Comparison of ENCODE assay signal across 16 cellular contexts in genomic region chr5:179974281-179974945, GRCh38.
A peak's percentile ranks its signal among the peaks of the same experiment; 100 is the strongest.
DNase-seq lines count a peak whose midpoint lies in the region; ATAC-seq and TF ChIP-seq lines count a peak whose summit lies in the region.
"Had no signal": no experiment of that assay in that cellular context is flagged by ENCODE, and none has a peak within 500 bp of the region (broad histone marks: within the 10 kb centered on the region; RNA-seq: fewer than 3 reads in every experiment).

No MANE protein-coding gene starts in this region.

- CTCF ChIA-PET in IMR-90 (lab: Yijun Ruan, JAX): no interaction called here

- H3K9me3 Mint-ChIP-seq in stimulated activated naive B cell treated with anti-CD40 and anti-IgM and Interleukin-4, amounts not matched to agents 10 μg/mL and 1 μg/mL and 100 μg/mL, for 72 hours: peaks cover 0 to 3% of the 10 kb centered on the region in 2 donors
- H3K9me3 Mint-ChIP-seq: CD8-positive, alpha-beta memory T cell; stimulated activated naive CD8-positive, alpha-beta T cell treated with anti-CD3 and anti-CD28 coated beads, Interleukin-15, amount 100 ng/mL, for 72 hours had no signal

- TF ChIP-seq POLR2A in IMR-90 (IDR thresholded peaks at IDR 0.05; ENCODE audit: low read depth, low read length): no peak

- H3K36me3 ChIP-seq in IMR-90 (ENCODE audit: control insufficient read depth, insufficient read depth, low read length): peaks cover 25% of the 10 kb centered on the region
- H3K36me3 ChIP-seq: brain microvascular endothelial cell had no signal

- POLR2A ChIA-PET in IMR-90 (lab: Charles Lee; ENCODE audit: unreplicated experiment): no interaction called here

- H2BK5ac ChIP-seq in IMR-90 (ENCODE audit: low read depth, low read length, poor library complexity, severe bottlenecking): no peak overlapping the region

- no peaks in the 10 kb centered on the region for H3K4me1 ChIP-seq in IMR-90 (ENCODE audit: control insufficient read depth, insufficient read depth, low read length)
- H3K4me1 ChIP-seq: foreskin keratinocyte had no signal

- no peaks in the 10 kb centered on the region for H4K20me1 ChIP-seq in IMR-90 (ENCODE audit: insufficient read depth, low read length)

- H3K79me1 ChIP-seq in IMR-90 (ENCODE audit: low read depth in 1 of 2, low read length in 2 of 2): no peaks in the 10 kb centered on the region

- peak overlapping the region; percentile 15 for H2AFZ ChIP-seq in IMR-90 (replicated peaks; ENCODE audit: low read length, poor library complexity)

- no peaks in the 10 kb centered on the region for H3K27me3 ChIP-seq in IMR-90 (ENCODE audit: control insufficient read depth, insufficient read depth, low read length)
- H3K27me3 ChIP-seq: brain microvascular endothelial cell, foreskin keratinocyte had no signal

- no peak overlapping the region for H3K14ac ChIP-seq in IMR-90 (replicated peaks; ENCODE audit: low read depth, low read length)

- H3K23ac ChIP-seq in IMR-90 (ENCODE audit: low read depth, low read length): no peak overlapping the region

- ATAC-seq in IMR-90 (ENCODE audit: low read depth): no peak
- no peak for ATAC-seq in stimulated activated naive B cell treated with anti-CD40 and anti-IgM and Interleukin-4, amounts not matched to agents 10 μg/mL and 1 μg/mL and 100 μg/mL, for 72 hours (replicated peaks)
- no peak for ATAC-seq in GM19351 (IDR thresholded peaks at IDR 0.05; ENCODE audit: unreplicated experiment)

- in situ Hi-C loops in IMR-90 (cut with MboI; ENCODE audit: low sequenced_read_pairs): no loop called here

- H3K9me3 ChIP-seq in IMR-90 (ENCODE audit: control insufficient read depth, insufficient read depth, low read length): no peaks in the 10 kb centered on the region; the same call in 1 of the 2 replicates

- no peak overlapping the region for H3K4me3 ChIP-seq in IMR-90 (ENCODE audit: insufficient read depth, low read depth, low read length)

- H4K8ac ChIP-seq in IMR-90 (ENCODE audit: low read depth in 2 of 2, low read length in 2 of 2): no peak overlapping the region

- peak overlapping the region in 1 of 2 donors; percentile 49 for H3K4me3 Mint-ChIP-seq in stimulated activated naive B cell treated with anti-CD40 and anti-IgM and Interleukin-4, amounts not matched to agents 10 μg/mL and 1 μg/mL and 100 μg/mL, for 72 hours
- H3K4me3 Mint-ChIP-seq: stimulated activated naive CD8-positive, alpha-beta T cell treated with anti-CD3 and anti-CD28 coated beads, Interleukin-15, amount 100 ng/mL, for 72 hours had no signal

- no peak overlapping the region for H3K9ac ChIP-seq in IMR-90 (ENCODE audit: low read depth, low read length)

- H3K4me2 ChIP-seq in IMR-90 (ENCODE audit: low read depth, low read length): no peak overlapping the region

- H4K91ac ChIP-seq in IMR-90 (ENCODE audit: insufficient read depth, low read depth, low read length): no peak overlapping the region

- no peak for TF ChIP-seq CTCF in IMR-90 (conservative IDR thresholded peaks at IDR 0.05; ENCODE audit: low read depth, low read length)

- no TSS peak for BruUV-seq in IMR-90 (replicated peaks; lab: Mats Ljungman, UMichigan)

- H4K5ac ChIP-seq in IMR-90 (ENCODE audit: low read depth, low read length): no peak overlapping the region

- dilution Hi-C loops in IMR-90 (cut with HindIII; ENCODE audit: low sequenced_read_pairs, unreplicated experiment): no loop called here

- no peak overlapping the region for H3K4ac ChIP-seq in IMR-90 (ENCODE audit: low read depth, low read length)

- no peak overlapping the region for H3K56ac ChIP-seq in IMR-90 (ENCODE audit: extremely low read depth, insufficient read depth, low read length)

- H3K27ac ChIP-seq in IMR-90 (ENCODE audit: insufficient read depth, low read length): no peak overlapping the region
- H3K27ac ChIP-seq: brain microvascular endothelial cell, foreskin keratinocyte had no signal

- H3K27me3 Mint-ChIP-seq in stimulated activated naive B cell treated with anti-CD40 and anti-IgM and Interleukin-4, amounts not matched to agents 10 μg/mL and 1 μg/mL and 100 μg/mL, for 72 hours: no peaks in the 10 kb centered on the region
- H3K27me3 Mint-ChIP-seq: stimulated activated naive CD8-positive, alpha-beta T cell treated with anti-CD3 and anti-CD28 coated beads, Interleukin-15, amount 100 ng/mL, for 72 hours had no signal

- no peak for TF ChIP-seq RAD21 in IMR-90 (IDR thresholded peaks at IDR 0.05; ENCODE audit: low read length)

- DNase-seq in IMR-90 (no peak), NCI-H345 treated with DMSO at 0.1 percent for 48 hours (lab: John Stamatoyannopoulos, UW; ENCODE audit: unreplicated experiment) (peak; percentile 23), cerebellar nuclear complex (lab: John Stamatoyannopoulos, UW) (peak; percentile 58 to 87), NCI-H1048 (lab: John Stamatoyannopoulos, UW) (no peak), inferior parietal cortex (ENCODE audit: extremely low spot score) (no peak)
- DNase-seq in stimulated activated naive B cell treated with anti-CD40 and anti-IgM and Interleukin-4, amounts not matched to agents 10 μg/mL and 1 μg/mL and 100 μg/mL, for 72 hours: no peak
- DNase-seq: activated CD8-positive, alpha-beta memory T cell treated with anti-CD3 and anti-CD28 coated beads for 24 hours; activated gamma-delta T cell; brain microvascular endothelial cell; effector memory CD4-positive, alpha-beta T cell; NCI-H526 treated with DMSO at 0.1 percent for 48 hours; Right ventricle myocardium superior had no signal

- H2AK9ac ChIP-seq in IMR-90 (replicated peaks; ENCODE audit: low read depth, low read length, poor library complexity): no peak overlapping the region

- peaks cover 3% of the 10 kb centered on the region; the same call in 1 of the 2 replicates for H3K9me1 ChIP-seq in IMR-90 (ENCODE audit: insufficient read depth, low read length)

- 91% methylated on average over 27 of the region's 36 CpGs; no CpG with 5 or more reads in 1 of the 2 experiments for WGBS in IMR-90 (ENCODE audit: extremely low coverage in 2 of 2, insufficient read length in 1 of 2), 2 experiments

- H3K4me1 Mint-ChIP-seq in stimulated activated naive B cell treated with anti-CD40 and anti-IgM and Interleukin-4, amounts not matched to agents 10 μg/mL and 1 μg/mL and 100 μg/mL, for 72 hours: peaks cover 27 to 55% of the 10 kb centered on the region in 2 donors

- H3K27ac Mint-ChIP-seq in stimulated activated naive B cell treated with anti-CD40 and anti-IgM and Interleukin-4, amounts not matched to agents 10 μg/mL and 1 μg/mL and 100 μg/mL, for 72 hours: peak overlapping the region; percentile 73
- H3K27ac Mint-ChIP-seq: stimulated activated naive CD8-positive, alpha-beta T cell treated with anti-CD3 and anti-CD28 coated beads, Interleukin-15, amount 100 ng/mL, for 72 hours had no signal

- no peak overlapping the region for H3K18ac ChIP-seq in IMR-90 (ENCODE audit: low read depth, low read length)

- H2BK15ac ChIP-seq in IMR-90 (ENCODE audit: low read depth, low read length): no peak overlapping the region

- H2BK20ac ChIP-seq in IMR-90 (ENCODE audit: low read depth, low read length): no peak overlapping the region

- no peak overlapping the region for H2AK5ac ChIP-seq in IMR-90 (ENCODE audit: low read depth, low read length)

- H2BK120ac ChIP-seq in IMR-90 (ENCODE audit: low read depth, low read length): no peak overlapping the region

- peaks cover 46 to 57% of the 10 kb centered on the region in 2 donors for H3K36me3 Mint-ChIP-seq in stimulated activated naive B cell treated with anti-CD40 and anti-IgM and Interleukin-4, amounts not matched to agents 10 μg/mL and 1 μg/mL and 100 μg/mL, for 72 hours

- intact Hi-C loops in IMR-90 (cut with micrococcal nuclease): no loop called here

TF ChIP-seq in IMR-90, 13 proteins besides CTCF, POLR2A, EP300 and RAD21:
- TF ChIP-seq SMC3 (IDR thresholded peaks at IDR 0.05; ENCODE audit: low read depth, low read length) (no peak), MXI1 (IDR thresholded peaks at IDR 0.05; ENCODE audit: borderline replicate concordance, low read depth, low read length) (no peak), BHLHE40 (IDR thresholded peaks at IDR 0.05; ENCODE audit: low read depth, low read length) (no peak), FOS (IDR thresholded peaks at IDR 0.05; ENCODE audit: low read depth, low read length) (no peak), MAZ (IDR thresholded peaks at IDR 0.05; ENCODE audit: borderline replicate concordance, low read depth, low read length) (no peak), MAFK (IDR thresholded peaks at IDR 0.05; ENCODE audit: low read depth, low read length) (no peak), CHD1 (IDR thresholded peaks at IDR 0.05; ENCODE audit: low read depth, low read length) (no peak), NFE2L2 (IDR thresholded peaks at IDR 0.05; ENCODE audit: low read depth, low read length) (no peak), RCOR1 (IDR thresholded peaks at IDR 0.05; ENCODE audit: insufficient replicate concordance, low read length) (no peak), USF2 (IDR thresholded peaks at IDR 0.05; ENCODE audit: low read depth, low read length) (no peak), RFX5 (IDR thresholded peaks at IDR 0.05; ENCODE audit: low read depth, low read length) (no peak), CEBPB (IDR thresholded peaks at IDR 0.05; ENCODE audit: low read depth, low read length) (no peak), ELK1 (IDR thresholded peaks at IDR 0.05; ENCODE audit: borderline replicate concordance, low read depth, low read length) (no peak)

Comparison
In these comparisons a context has a peak if more than half of its experiments do, and no peak if none do; other contexts are left out.
1. DNase-seq: peak in NCI-H345 treated with DMSO at 0.1 percent for 48 hours (single experiment) and cerebellar nuclear complex (2 of 2); none in IMR-90 (single experiment), stimulated activated naive B cell treated with anti-CD40 and anti-IgM and Interleukin-4, amounts not matched to agents 10 μg/mL and 1 μg/mL and 100 μg/mL, for 72 hours (single experiment), NCI-H1048 (single experiment) and inferior parietal cortex (single experiment).